1 cellular context compared by ENCODE assay signal in the genomic region with DNA sequence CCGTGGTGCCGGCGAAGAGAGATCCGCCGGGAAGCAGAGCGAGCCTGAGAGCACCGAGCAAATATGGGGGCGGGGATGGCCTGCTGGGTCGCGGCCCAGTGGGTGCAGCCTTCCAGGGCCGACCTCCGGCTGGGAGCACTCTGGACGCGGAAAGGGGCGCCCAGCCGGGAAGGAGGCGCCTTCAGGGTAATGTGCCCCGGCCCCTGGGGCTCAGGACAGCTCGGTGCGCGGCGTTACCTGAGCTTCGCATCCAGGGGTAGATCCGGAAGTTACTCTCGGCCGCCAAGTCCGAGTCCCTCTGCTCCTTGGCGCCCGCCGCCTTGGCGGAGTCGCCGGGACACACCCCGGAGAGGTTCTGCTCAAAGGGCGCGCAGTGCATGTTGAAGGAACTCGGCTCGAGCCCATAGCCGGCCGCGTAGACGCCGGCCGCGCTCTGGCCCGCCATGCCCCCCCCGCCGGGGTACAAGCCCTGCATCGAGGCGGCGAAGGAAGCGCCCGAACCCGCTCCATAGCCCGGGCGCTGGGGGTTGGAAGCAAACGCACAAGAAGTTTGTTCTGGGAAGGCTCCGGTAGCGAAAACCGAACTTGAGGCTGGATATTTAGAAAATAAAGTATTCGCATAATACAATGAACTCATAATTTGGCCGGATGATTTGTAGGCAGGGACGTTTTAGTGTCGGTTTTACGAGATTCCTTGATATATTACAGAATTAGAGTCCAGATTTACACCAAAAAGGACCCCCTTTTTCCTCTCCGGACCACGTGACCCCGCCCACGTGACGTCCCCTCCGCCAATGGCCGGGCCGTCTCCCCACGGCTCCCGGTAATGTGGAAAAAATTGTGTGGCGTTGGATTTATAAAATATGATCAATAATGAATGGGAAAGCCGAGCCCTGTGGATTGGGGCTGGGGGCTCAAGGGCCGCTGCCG.
TF ChIP-seq lines count a peak whose summit lies in the region.

A gene (minus strand): TSS at position 736 of the 930 bp plus-strand sequence. CDS start 99 bp downstream, at position 637.

TF ChIP-seq in K562, 482 proteins besides CTCF, POLR2A, EP300 and RAD21 (continued from another document and continues in another):
- TF ChIP-seq, protein P1, sequence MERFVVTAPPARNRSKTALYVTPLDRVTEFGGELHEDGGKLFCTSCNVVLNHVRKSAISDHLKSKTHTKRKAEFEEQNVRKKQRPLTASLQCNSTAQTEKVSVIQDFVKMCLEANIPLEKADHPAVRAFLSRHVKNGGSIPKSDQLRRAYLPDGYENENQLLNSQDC (CRISPR knock-in tag; IDR thresholded peaks at IDR 0.05): no peak
- TF ChIP-seq ZNF197 (CRISPR knock-in tag; IDR thresholded peaks at IDR 0.05; ENCODE audit: low read depth): no peak
- TF ChIP-seq SMAD2 (IDR thresholded peaks at IDR 0.05; ENCODE audit: low read depth, low read length): no peak
- TF ChIP-seq, protein P2, sequence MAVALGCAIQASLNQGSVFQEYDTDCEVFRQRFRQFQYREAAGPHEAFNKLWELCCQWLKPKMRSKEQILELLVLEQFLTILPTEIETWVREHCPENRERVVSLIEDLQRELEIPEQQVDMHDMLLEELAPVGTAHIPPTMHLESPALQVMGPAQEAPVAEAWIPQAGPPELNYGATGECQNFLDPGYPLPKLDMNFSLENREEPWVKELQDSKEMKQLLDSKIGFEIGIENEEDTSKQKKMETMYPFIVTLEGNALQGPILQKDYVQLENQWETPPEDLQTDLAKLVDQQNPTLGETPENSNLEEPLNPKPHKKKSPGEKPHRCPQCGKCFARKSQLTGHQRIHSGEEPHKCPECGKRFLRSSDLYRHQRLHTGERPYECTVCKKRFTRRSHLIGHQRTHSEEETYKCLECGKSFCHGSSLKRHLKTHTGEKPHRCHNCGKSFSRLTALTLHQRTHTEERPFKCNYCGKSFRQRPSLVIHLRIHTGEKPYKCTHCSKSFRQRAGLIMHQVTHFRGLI (CRISPR knock-in tag; IDR thresholded peaks at IDR 0.05): no peak
- TF ChIP-seq, protein P3, sequence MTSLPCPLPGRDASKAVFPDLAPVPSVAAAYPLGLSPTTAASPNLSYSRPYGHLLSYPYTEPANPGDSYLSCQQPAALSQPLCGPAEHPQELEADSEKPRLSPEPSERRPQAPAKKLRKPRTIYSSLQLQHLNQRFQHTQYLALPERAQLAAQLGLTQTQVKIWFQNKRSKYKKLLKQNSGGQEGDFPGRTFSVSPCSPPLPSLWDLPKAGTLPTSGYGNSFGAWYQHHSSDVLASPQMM (CRISPR knock-in tag; IDR thresholded peaks at IDR 0.05): no peak
- TF ChIP-seq, protein P4, sequence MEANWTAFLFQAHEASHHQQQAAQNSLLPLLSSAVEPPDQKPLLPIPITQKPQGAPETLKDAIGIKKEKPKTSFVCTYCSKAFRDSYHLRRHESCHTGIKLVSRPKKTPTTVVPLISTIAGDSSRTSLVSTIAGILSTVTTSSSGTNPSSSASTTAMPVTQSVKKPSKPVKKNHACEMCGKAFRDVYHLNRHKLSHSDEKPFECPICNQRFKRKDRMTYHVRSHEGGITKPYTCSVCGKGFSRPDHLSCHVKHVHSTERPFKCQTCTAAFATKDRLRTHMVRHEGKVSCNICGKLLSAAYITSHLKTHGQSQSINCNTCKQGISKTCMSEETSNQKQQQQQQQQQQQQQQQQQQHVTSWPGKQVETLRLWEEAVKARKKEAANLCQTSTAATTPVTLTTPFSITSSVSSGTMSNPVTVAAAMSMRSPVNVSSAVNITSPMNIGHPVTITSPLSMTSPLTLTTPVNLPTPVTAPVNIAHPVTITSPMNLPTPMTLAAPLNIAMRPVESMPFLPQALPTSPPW (CRISPR knock-in tag; IDR thresholded peaks at IDR 0.05): peak; percentile 71
- peak; percentile 87 for TF ChIP-seq POLR2G (IDR thresholded peaks at IDR 0.05; ENCODE audit: low read depth, low read length)
- TF ChIP-seq STAT5A (IDR thresholded peaks at IDR 0.05; ENCODE audit: borderline replicate concordance, low read length): no peak
- TF ChIP-seq MYC (IDR thresholded peaks at IDR 0.05; ENCODE audit: low read depth, low read length): no peak
- no peak for TF ChIP-seq MYC (CRISPR knock-in tag; IDR thresholded peaks at IDR 0.05; ENCODE audit: borderline replicate concordance, low read depth)
- TF ChIP-seq, protein P5, sequence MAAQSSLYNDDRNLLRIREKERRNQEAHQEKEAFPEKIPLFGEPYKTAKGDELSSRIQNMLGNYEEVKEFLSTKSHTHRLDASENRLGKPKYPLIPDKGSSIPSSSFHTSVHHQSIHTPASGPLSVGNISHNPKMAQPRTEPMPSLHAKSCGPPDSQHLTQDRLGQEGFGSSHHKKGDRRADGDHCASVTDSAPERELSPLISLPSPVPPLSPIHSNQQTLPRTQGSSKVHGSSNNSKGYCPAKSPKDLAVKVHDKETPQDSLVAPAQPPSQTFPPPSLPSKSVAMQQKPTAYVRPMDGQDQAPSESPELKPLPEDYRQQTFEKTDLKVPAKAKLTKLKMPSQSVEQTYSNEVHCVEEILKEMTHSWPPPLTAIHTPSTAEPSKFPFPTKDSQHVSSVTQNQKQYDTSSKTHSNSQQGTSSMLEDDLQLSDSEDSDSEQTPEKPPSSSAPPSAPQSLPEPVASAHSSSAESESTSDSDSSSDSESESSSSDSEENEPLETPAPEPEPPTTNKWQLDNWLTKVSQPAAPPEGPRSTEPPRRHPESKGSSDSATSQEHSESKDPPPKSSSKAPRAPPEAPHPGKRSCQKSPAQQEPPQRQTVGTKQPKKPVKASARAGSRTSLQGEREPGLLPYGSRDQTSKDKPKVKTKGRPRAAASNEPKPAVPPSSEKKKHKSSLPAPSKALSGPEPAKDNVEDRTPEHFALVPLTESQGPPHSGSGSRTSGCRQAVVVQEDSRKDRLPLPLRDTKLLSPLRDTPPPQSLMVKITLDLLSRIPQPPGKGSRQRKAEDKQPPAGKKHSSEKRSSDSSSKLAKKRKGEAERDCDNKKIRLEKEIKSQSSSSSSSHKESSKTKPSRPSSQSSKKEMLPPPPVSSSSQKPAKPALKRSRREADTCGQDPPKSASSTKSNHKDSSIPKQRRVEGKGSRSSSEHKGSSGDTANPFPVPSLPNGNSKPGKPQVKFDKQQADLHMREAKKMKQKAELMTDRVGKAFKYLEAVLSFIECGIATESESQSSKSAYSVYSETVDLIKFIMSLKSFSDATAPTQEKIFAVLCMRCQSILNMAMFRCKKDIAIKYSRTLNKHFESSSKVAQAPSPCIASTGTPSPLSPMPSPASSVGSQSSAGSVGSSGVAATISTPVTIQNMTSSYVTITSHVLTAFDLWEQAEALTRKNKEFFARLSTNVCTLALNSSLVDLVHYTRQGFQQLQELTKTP (IDR thresholded peaks at IDR 0.05; ENCODE audit: low read depth in 1 of 2, partially characterized antibody in 2 of 2): peak in 1 of 2 experiments; percentile 91
- no peak for TF ChIP-seq ZNF143 (CRISPR knock-in tag; IDR thresholded peaks at IDR 0.05)
- no peak for TF ChIP-seq CBX5 (IDR thresholded peaks at IDR 0.05; ENCODE audit: borderline replicate concordance, low read depth)
- no peak for TF ChIP-seq ZNF57 (CRISPR knock-in tag; IDR thresholded peaks at IDR 0.05)
- TF ChIP-seq ESRRB (CRISPR knock-in tag; IDR thresholded peaks at IDR 0.05; ENCODE audit: borderline replicate concordance): no peak
- no peak for TF ChIP-seq DDX20 (tag; IDR thresholded peaks at IDR 0.05; ENCODE audit: low read depth)
- no peak for TF ChIP-seq ZNF75A (CRISPR knock-in tag; IDR thresholded peaks at IDR 0.05)
- TF ChIP-seq ZFP36 (IDR thresholded peaks at IDR 0.05; ENCODE audit: low read depth, low read length, partially characterized antibody): no peak
- no peak for TF ChIP-seq TRIM28 (IDR thresholded peaks at IDR 0.05)
- TF ChIP-seq, protein P6, sequence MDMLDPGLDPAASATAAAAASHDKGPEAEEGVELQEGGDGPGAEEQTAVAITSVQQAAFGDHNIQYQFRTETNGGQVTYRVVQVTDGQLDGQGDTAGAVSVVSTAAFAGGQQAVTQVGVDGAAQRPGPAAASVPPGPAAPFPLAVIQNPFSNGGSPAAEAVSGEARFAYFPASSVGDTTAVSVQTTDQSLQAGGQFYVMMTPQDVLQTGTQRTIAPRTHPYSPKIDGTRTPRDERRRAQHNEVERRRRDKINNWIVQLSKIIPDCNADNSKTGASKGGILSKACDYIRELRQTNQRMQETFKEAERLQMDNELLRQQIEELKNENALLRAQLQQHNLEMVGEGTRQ (CRISPR knock-in tag; IDR thresholded peaks at IDR 0.05): peak; percentile 98
- no peak for TF ChIP-seq HNRNPH1 (optimal IDR thresholded peaks at IDR 0.05; ENCODE audit: low read depth, low read length)
- no peak for TF ChIP-seq DMBX1 (CRISPR knock-in tag; IDR thresholded peaks at IDR 0.05; ENCODE audit: borderline replicate concordance)
- no peak for TF ChIP-seq CREBBP (IDR thresholded peaks at IDR 0.05; ENCODE audit: low read depth, low read length)
- TF ChIP-seq, protein P7, sequence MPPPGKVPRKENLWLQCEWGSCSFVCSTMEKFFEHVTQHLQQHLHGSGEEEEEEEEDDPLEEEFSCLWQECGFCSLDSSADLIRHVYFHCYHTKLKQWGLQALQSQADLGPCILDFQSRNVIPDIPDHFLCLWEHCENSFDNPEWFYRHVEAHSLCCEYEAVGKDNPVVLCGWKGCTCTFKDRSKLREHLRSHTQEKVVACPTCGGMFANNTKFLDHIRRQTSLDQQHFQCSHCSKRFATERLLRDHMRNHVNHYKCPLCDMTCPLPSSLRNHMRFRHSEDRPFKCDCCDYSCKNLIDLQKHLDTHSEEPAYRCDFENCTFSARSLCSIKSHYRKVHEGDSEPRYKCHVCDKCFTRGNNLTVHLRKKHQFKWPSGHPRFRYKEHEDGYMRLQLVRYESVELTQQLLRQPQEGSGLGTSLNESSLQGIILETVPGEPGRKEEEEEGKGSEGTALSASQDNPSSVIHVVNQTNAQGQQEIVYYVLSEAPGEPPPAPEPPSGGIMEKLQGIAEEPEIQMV (tag; conservative IDR thresholded peaks at IDR 0.05; ENCODE audit: low read depth): no peak
- TF ChIP-seq, protein P8, sequence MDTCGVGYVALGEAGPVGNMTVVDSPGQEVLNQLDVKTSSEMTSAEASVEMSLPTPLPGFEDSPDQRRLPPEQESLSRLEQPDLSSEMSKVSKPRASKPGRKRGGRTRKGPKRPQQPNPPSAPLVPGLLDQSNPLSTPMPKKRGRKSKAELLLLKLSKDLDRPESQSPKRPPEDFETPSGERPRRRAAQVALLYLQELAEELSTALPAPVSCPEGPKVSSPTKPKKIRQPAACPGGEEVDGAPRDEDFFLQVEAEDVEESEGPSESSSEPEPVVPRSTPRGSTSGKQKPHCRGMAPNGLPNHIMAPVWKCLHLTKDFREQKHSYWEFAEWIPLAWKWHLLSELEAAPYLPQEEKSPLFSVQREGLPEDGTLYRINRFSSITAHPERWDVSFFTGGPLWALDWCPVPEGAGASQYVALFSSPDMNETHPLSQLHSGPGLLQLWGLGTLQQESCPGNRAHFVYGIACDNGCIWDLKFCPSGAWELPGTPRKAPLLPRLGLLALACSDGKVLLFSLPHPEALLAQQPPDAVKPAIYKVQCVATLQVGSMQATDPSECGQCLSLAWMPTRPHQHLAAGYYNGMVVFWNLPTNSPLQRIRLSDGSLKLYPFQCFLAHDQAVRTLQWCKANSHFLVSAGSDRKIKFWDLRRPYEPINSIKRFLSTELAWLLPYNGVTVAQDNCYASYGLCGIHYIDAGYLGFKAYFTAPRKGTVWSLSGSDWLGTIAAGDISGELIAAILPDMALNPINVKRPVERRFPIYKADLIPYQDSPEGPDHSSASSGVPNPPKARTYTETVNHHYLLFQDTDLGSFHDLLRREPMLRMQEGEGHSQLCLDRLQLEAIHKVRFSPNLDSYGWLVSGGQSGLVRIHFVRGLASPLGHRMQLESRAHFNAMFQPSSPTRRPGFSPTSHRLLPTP (IDR thresholded peaks at IDR 0.05; ENCODE audit: borderline replicate concordance, extremely low read depth, insufficient read length): no peak
- TF ChIP-seq, protein P9, sequence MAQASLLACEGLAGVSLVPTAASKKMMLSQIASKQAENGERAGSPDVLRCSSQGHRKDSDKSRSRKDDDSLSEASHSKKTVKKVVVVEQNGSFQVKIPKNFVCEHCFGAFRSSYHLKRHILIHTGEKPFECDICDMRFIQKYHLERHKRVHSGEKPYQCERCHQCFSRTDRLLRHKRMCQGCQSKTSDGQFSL (CRISPR knock-in tag; IDR thresholded peaks at IDR 0.05): peak; percentile 95
- TF ChIP-seq, protein P9 (tag; IDR thresholded peaks at IDR 0.05): peak in 1 of 2 experiments; percentile 78; a peak in 2 of 4 replicates
- TF ChIP-seq KLF1 (tag; IDR thresholded peaks at IDR 0.05): no peak
- TF ChIP-seq U2AF2 (optimal IDR thresholded peaks at IDR 0.05; ENCODE audit: low read depth, low read length): no peak
- TF ChIP-seq, protein P10, sequence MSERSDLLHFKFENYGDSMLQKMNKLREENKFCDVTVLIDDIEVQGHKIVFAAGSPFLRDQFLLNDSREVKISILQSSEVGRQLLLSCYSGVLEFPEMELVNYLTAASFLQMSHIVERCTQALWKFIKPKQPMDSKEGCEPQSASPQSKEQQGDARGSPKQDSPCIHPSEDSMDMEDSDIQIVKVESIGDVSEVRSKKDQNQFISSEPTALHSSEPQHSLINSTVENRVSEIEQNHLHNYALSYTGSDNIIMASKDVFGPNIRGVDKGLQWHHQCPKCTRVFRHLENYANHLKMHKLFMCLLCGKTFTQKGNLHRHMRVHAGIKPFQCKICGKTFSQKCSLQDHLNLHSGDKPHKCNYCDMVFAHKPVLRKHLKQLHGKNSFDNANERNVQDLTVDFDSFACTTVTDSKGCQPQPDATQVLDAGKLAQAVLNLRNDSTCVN (CRISPR knock-in tag; IDR thresholded peaks at IDR 0.05): no peak
- TF ChIP-seq, protein P11, sequence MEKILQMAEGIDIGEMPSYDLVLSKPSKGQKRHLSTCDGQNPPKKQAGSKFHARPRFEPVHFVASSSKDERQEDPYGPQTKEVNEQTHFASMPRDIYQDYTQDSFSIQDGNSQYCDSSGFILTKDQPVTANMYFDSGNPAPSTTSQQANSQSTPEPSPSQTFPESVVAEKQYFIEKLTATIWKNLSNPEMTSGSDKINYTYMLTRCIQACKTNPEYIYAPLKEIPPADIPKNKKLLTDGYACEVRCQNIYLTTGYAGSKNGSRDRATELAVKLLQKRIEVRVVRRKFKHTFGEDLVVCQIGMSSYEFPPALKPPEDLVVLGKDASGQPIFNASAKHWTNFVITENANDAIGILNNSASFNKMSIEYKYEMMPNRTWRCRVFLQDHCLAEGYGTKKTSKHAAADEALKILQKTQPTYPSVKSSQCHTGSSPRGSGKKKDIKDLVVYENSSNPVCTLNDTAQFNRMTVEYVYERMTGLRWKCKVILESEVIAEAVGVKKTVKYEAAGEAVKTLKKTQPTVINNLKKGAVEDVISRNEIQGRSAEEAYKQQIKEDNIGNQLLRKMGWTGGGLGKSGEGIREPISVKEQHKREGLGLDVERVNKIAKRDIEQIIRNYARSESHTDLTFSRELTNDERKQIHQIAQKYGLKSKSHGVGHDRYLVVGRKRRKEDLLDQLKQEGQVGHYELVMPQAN (IDR thresholded peaks at IDR 0.05; ENCODE audit: borderline replicate concordance): no peak
